Comparison of ENCODE assay signal across 9 cellular contexts in genomic region chr20:16219182-16219581, GRCh38.
"Had no signal": no experiment of that assay in that cellular context is flagged by ENCODE, and none has a peak within 500 bp of the region (broad histone marks: within the 10 kb centered on the region; RNA-seq: fewer than 3 reads in every experiment).

No MANE protein-coding gene starts in this region.

- H3K36me3 ChIP-seq: HAP-1 had no signal

- DNase-seq: GM23248, GOT3, H7, H9, HCEC 1CT, HFFc6 had no signal

- H3K4me1 ChIP-seq: HAP-1 had no signal

- H3K27ac Mint-ChIP-seq: GM23338, H9, HFFc6 had no signal

- H3K4me3 Mint-ChIP-seq: GM23338, H9, HFFc6 had no signal

- H3K9me3 ChIP-seq: HAP-1 had no signal

- H3K27ac ChIP-seq: GM23248 had no signal

- ATAC-seq: GM23338, HCT116 had no signal

- H3K4me3 ChIP-seq: GM23248, GM23338, HAP-1 had no signal
